Comparison of ENCODE assay signal across 9 cellular contexts in the genomic region with DNA sequence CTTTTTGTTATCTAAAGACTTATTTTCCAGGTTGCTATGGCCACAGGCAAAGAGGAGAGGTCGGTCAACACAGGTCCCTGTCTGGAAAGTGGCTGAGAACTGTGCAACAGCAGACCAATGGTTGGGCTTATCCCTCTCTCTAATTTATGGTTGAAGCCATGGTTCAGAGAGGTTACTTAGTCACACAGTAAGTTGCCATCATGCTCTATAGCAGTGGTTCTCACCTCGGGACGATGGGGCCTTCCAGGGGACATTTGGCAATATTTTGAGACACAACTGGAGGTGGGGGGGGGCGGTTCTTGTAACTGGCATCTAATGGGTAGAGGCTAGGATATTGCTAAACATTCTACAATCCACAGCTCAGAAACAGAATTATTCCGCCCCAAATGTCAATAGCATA. TPM values are rescaled to one million over a fixed set of nuclear protein-coding genes. Genes with fewer than 3 reads are reported as not detected.
DNase-seq lines count a peak whose midpoint lies in the region; ATAC-seq, FAIRE-seq and TF ChIP-seq lines count a peak whose summit lies in the region.
"Had no signal": no experiment of that assay in that cellular context is flagged by ENCODE, and none has a peak within 500 bp of the region (broad histone marks: within the 10 kb centered on the region; RNA-seq: fewer than 3 reads in every experiment).

No MANE protein-coding gene starts in this region.

- H3K4me1 Mint-ChIP-seq in CD4-positive, alpha-beta memory T cell, result peaks cover 13 to 45% (median 17%) of the 10 kb centered on the region in 4 donors
- H3K4me1 Mint-ChIP-seq in central memory CD8-positive, alpha-beta T cell, result peaks cover 29% of the 10 kb centered on the region

- no peaks in the 10 kb centered on the region for H3K9me3 ChIP-seq in CD4-positive, alpha-beta memory T cell (ENCODE audit: control insufficient read depth in 1 of 2, low read length in 2 of 2)
- H3K9me3 ChIP-seq in Loucy (ENCODE audit: insufficient read depth, low read depth, low read length) (no peaks in the 10 kb centered on the region), osteoblast (ENCODE audit: low read depth, low read length) (no peaks in the 10 kb centered on the region)

- no peaks in the 10 kb centered on the region for H3K27me3 Mint-ChIP-seq in CD4-positive, alpha-beta memory T cell
- no peaks in the 10 kb centered on the region for H3K27me3 Mint-ChIP-seq in central memory CD8-positive, alpha-beta T cell

- H3K9me2 ChIP-seq in Loucy (replicated peaks; ENCODE audit: low read depth, low read length), result no peaks in the 10 kb centered on the region

- no peaks in the 10 kb centered on the region for H3K36me3 ChIP-seq in CD4-positive, alpha-beta memory T cell (ENCODE audit: insufficient read depth, low read length)
- H3K36me3 ChIP-seq in Loucy (ENCODE audit: insufficient read depth, low read length) (no peaks in the 10 kb centered on the region), osteoblast (ENCODE audit: insufficient read depth, low read length) (peaks cover 13% of the 10 kb centered on the region)

- no peaks in the 10 kb centered on the region for H3K9me3 Mint-ChIP-seq in CD4-positive, alpha-beta memory T cell
- no peaks in the 10 kb centered on the region for H3K9me3 Mint-ChIP-seq in central memory CD8-positive, alpha-beta T cell

- H3K4me3 ChIP-seq in CD4-positive, alpha-beta memory T cell (ENCODE audit: low read length in 2 of 2), result peak overlapping the region in 1 of 2 donors; percentile 73
- H3K4me3 ChIP-seq in Loucy (ENCODE audit: low read length, poor library complexity, severe bottlenecking) (peak overlapping the region; percentile 85), osteoblast (ENCODE audit: insufficient read depth, low read length) (peak overlapping the region; percentile 89)

- no peaks in the 10 kb centered on the region for H4K20me1 ChIP-seq in Loucy (ENCODE audit: insufficient read depth, low read length, poor library complexity, severe bottlenecking)
- no peaks in the 10 kb centered on the region for H4K20me1 ChIP-seq in osteoblast (ENCODE audit: insufficient read depth, low read length)

- no peak for DNase-seq in CD4-positive, alpha-beta memory T cell
- no peak for DNase-seq in central memory CD8-positive, alpha-beta T cell (ENCODE audit: low spot score in 2 of 2)
- DNase-seq in osteoblast (ENCODE audit: insufficient read length, low spot score, missing footprints) (no peak), urothelium cell line (ENCODE audit: low spot score) (no peak), EL (no peak), NCI-H446 treated with DMSO at 0.1 percent for 48 hours (lab: John Stamatoyannopoulos, UW) (no peak), occipital lobe (lab: John Stamatoyannopoulos, UW) (no peak)
- DNase-seq: NCI-H1694 had no signal

- peak overlapping the region; percentile 91 to 95 (median 93) for H3K4me3 Mint-ChIP-seq in CD4-positive, alpha-beta memory T cell
- H3K4me3 Mint-ChIP-seq in central memory CD8-positive, alpha-beta T cell, result peak overlapping the region; percentile 90

- intact Hi-C loops in CD4-positive, alpha-beta memory T cell (cut with micrococcal nuclease), result no loop called here

- CTCF ChIA-PET in CD4-positive, alpha-beta memory T cell (lab: Charles Lee; ENCODE audit: partially characterized antibody), result interaction anchor here (0.8 to 1.6 kb wide), 4 partner anchors 12 to 396 kb away, joined by 3 to 4 read pairs (median 4); no protein-coding TSS in a partner anchor

- H3K27me3 ChIP-seq in CD4-positive, alpha-beta memory T cell (ENCODE audit: insufficient read depth, low read length), result no peaks in the 10 kb centered on the region
- H3K27me3 ChIP-seq in Loucy (ENCODE audit: insufficient read depth, low read length, poor library complexity, severe bottlenecking), result no peaks in the 10 kb centered on the region
- H3K27me3 ChIP-seq in osteoblast (ENCODE audit: insufficient read depth, low read length), result no peaks in the 10 kb centered on the region

- peak overlapping the region; percentile 74 for H3K9ac ChIP-seq in Loucy (ENCODE audit: low read depth, low read length, poor library complexity, severe bottlenecking)

- POLR2A ChIA-PET in CD4-positive, alpha-beta memory T cell (lab: Charles Lee; ENCODE audit: partially characterized antibody), result interaction anchor here (1.7 kb wide), 1 partner anchor 258 kb away, joined by 5 read pairs; a partner anchor contains a TSS

- H3K27ac ChIP-seq in CD4-positive, alpha-beta memory T cell (ENCODE audit: low read depth, low read length), result no peak overlapping the region
- H3K27ac ChIP-seq in osteoblast (ENCODE audit: low read depth, low read length), result peak overlapping the region; percentile 30

- H2AFZ ChIP-seq in Loucy (ENCODE audit: low read length), result peak overlapping the region; percentile 97
- H2AFZ ChIP-seq in osteoblast (ENCODE audit: low read length), result peak overlapping the region; percentile 86

- H3K4me1 ChIP-seq in CD4-positive, alpha-beta memory T cell (ENCODE audit: insufficient read depth, low read length), result peaks cover 17% of the 10 kb centered on the region
- peaks cover 14% of the 10 kb centered on the region for H3K4me1 ChIP-seq in Loucy (ENCODE audit: insufficient read depth, low read length, poor library complexity, severe bottlenecking)
- peaks cover 23% of the 10 kb centered on the region for H3K4me1 ChIP-seq in osteoblast (ENCODE audit: insufficient read depth, low read length)

- FAIRE-seq in urothelium cell line (lab: Jason Lieb, UNC), result no peak

- peak overlapping the region in 5 of 7 donors; percentile 51 to 90 (median 81) for H3K27ac Mint-ChIP-seq in CD4-positive, alpha-beta memory T cell
- H3K27ac Mint-ChIP-seq in central memory CD8-positive, alpha-beta T cell (ENCODE audit: low read depth), result no peak overlapping the region

- H3K36me3 Mint-ChIP-seq in CD4-positive, alpha-beta memory T cell, result peaks cover 4 to 18% of the 10 kb centered on the region in 2 donors
- H3K36me3 Mint-ChIP-seq in central memory CD8-positive, alpha-beta T cell (ENCODE audit: insufficient read depth), result peaks cover 9% of the 10 kb centered on the region

- no peaks in the 10 kb centered on the region for H3F3A ChIP-seq in Loucy (ENCODE audit: low read depth)

- H3K4me2 ChIP-seq in Loucy (ENCODE audit: low read depth, low read length, poor library complexity, severe bottlenecking) (peak overlapping the region; percentile 97), osteoblast (ENCODE audit: insufficient read depth, low read length) (peak overlapping the region; percentile 98)

- no peak for ATAC-seq in central memory CD8-positive, alpha-beta T cell (replicated peaks; ENCODE audit: extremely low read depth, poor library complexity, severe bottlenecking)

- TF ChIP-seq CTCF in Loucy (conservative IDR thresholded peaks at IDR 0.05; ENCODE audit: low read length) (no peak), osteoblast (IDR thresholded peaks at IDR 0.05; ENCODE audit: extremely low read depth, low read depth, low read length) (no peak)

- H3K79me2 ChIP-seq in Loucy (ENCODE audit: insufficient read depth, low read length) (no peaks in the 10 kb centered on the region), osteoblast (ENCODE audit: insufficient read depth, low read length) (peaks cover 2% of the 10 kb centered on the region)

RNA-seq across cellular contexts. Expression of a gene that starts 0.8 kb away (rescaled TPM):
- total RNA-seq in CD4-positive, alpha-beta memory T cell, result 10 to 100 TPM; 18.3 to 18.6 TPM
- polyA plus RNA-seq in CD4-positive, alpha-beta memory T cell, result 10 to 100 TPM; 15.0 to 23.3 TPM
- total RNA-seq in osteoblast (65.5 and 92.5 TPM in 2 replicates), occipital lobe (71.4 TPM)

RNA-seq across cellular contexts. Expression of a gene that starts 7.0 kb away (rescaled TPM):
- total RNA-seq in CD4-positive, alpha-beta memory T cell, result not detected
- polyA plus RNA-seq in CD4-positive, alpha-beta memory T cell, result not detected
- total RNA-seq in osteoblast, result not detected in 2 replicates
- total RNA-seq in occipital lobe, result 0.31 TPM

RNA-seq across cellular contexts. Expression of a gene that starts 53.7 kb away (rescaled TPM):
- total RNA-seq in CD4-positive, alpha-beta memory T cell, result not detected
- polyA plus RNA-seq in CD4-positive, alpha-beta memory T cell, result not detected
- not detected in 2 replicates for total RNA-seq in osteoblast
- not detected for total RNA-seq in occipital lobe
